1 cellular context compared by ENCODE assay signal in the genomic region with DNA sequence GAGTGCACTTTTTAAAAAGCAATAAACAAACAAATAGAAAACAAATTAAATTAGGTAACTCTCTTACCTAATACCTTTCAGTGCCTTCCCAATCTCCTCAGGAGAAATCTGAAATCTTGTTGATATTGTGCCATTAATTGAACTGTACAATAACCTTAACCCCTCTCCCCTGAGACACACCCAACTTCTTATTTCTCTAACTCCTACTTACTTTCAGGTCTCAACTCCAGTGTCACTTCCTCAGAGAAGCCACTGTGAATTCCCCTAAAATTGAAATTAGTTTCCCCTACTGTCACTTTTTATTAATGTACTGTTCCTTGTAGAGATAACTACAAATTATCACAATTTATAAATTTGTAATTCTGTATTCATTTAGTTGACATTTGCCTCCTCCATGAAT.
TF ChIP-seq lines count a peak whose summit lies in the region.

No MANE protein-coding gene starts in this region.

TF ChIP-seq in IMR-90, 13 proteins besides CTCF, POLR2A, EP300 and RAD21 (continued from another document):
- TF ChIP-seq SMC3 (IDR thresholded peaks at IDR 0.05; ENCODE audit: low read depth, low read length) (no peak), BHLHE40 (IDR thresholded peaks at IDR 0.05; ENCODE audit: low read depth, low read length) (no peak), CHD1 (IDR thresholded peaks at IDR 0.05; ENCODE audit: low read depth, low read length) (no peak), MAFK (IDR thresholded peaks at IDR 0.05; ENCODE audit: low read depth, low read length) (no peak), MXI1 (IDR thresholded peaks at IDR 0.05; ENCODE audit: borderline replicate concordance, low read depth, low read length) (no peak), FOS (IDR thresholded peaks at IDR 0.05; ENCODE audit: low read depth, low read length) (no peak), USF2 (IDR thresholded peaks at IDR 0.05; ENCODE audit: low read depth, low read length) (no peak), NFE2L2 (IDR thresholded peaks at IDR 0.05; ENCODE audit: low read depth, low read length) (no peak)
- TF ChIP-seq, protein P1, sequence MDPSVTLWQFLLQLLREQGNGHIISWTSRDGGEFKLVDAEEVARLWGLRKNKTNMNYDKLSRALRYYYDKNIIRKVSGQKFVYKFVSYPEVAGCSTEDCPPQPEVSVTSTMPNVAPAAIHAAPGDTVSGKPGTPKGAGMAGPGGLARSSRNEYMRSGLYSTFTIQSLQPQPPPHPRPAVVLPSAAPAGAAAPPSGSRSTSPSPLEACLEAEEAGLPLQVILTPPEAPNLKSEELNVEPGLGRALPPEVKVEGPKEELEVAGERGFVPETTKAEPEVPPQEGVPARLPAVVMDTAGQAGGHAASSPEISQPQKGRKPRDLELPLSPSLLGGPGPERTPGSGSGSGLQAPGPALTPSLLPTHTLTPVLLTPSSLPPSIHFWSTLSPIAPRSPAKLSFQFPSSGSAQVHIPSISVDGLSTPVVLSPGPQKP (IDR thresholded peaks at IDR 0.05; ENCODE audit: borderline replicate concordance, low read depth, low read length): no peak
